Comparison of ENCODE assay signal across 8 cellular contexts in the genomic region with DNA sequence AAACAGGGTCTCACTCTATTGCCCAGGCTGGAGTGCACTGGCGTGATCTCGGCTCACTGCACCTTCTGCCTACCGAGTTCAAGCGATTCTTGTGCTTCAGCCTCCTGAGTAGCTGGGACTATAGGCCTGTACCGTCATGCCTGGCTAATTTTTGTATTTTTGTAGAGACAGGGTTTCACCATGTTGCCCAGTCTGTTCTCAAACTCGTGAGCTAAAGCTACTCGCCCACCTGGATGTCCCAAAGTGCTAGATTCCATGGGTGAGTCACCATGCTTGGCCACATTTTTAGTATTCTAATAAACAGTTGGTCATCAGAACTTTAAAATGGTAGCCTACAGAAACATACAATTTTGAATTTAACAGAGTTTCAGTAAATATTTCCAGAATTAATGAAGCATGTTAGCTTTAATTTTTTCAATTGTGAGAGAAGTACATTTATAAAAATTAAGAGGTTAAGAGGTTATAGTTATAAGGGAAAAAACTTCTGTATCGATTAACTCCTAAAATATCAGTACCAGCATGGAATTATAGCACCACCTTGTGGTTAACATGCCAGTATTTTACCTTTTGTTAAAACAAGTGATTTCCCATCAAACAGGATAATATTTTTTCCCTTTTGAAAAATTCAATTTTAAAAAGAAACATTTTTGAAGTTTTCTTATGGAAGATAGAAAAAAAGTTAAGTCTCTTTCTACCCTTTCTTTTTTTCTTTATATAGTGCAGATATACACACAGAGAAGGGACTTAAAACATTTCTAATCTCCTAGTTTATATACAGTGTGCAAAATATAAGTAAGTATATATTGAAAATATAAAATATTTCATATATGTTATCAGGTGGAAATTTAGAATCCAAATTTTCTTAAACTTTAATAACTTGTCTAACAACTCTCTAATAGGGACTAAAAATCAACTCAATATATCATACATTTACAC. TPM values are rescaled to one million over a fixed set of nuclear protein-coding genes. Genes with fewer than 3 reads are reported as not detected.
DNase-seq lines count a peak whose midpoint lies in the region; ATAC-seq and TF ChIP-seq lines count a peak whose summit lies in the region.

No MANE protein-coding gene starts in this region.

- TF ChIP-seq CTCF in activated CD8-positive, alpha-beta T cell treated with anti-CD3 and anti-CD28 coated beads for 36 hours (IDR thresholded peaks at IDR 0.05), result peak; percentile 82

- no peak overlapping the region for H3K27ac Mint-ChIP-seq in activated CD8-positive, alpha-beta T cell treated with anti-CD3 and anti-CD28 coated beads for 36 hours
- H3K27ac Mint-ChIP-seq in activated CD8-positive, alpha-beta T cell treated with anti-CD3 and anti-CD28 coated beads, Interleukin-2, amount 10 ng/mL, durations not matched to agents 7 days and 5 days, result no peak overlapping the region
- no peak overlapping the region for H3K27ac Mint-ChIP-seq in activated CD4-positive, alpha-beta memory T cell treated with anti-CD3 and anti-CD28 coated beads, Interleukin-2, amount 10 ng/mL, durations not matched to agents 7 days and 5 days
- H3K27ac Mint-ChIP-seq in activated naive CD4-positive, alpha-beta T cell treated with anti-CD3 and anti-CD28 coated beads, Interleukin-2, amount 50 U/mL, for 72 hours, result no peak overlapping the region

- intact Hi-C loops in activated CD8-positive, alpha-beta T cell treated with anti-CD3 and anti-CD28 coated beads for 36 hours (cut with micrococcal nuclease), result loop anchor here (5.0 kb wide), 1 partner anchor 97 kb away; no protein-coding TSS in a partner anchor

- DNase-seq in activated CD8-positive, alpha-beta T cell treated with anti-CD3 and anti-CD28 coated beads for 36 hours, result no peak
- DNase-seq in activated CD8-positive, alpha-beta T cell treated with anti-CD3 and anti-CD28 coated beads, Interleukin-2, amount 10 ng/mL, durations not matched to agents 7 days and 5 days, result no peak
- peak; percentile 24 for DNase-seq in KBM-7
- DNase-seq in amniotic epithelial cell (ENCODE audit: low read depth), result peak; percentile 38
- DNase-seq in left kidney (ENCODE audit: low read depth, low spot score), result peak; percentile 54
- no peak for DNase-seq in stimulated activated CD4-positive, alpha-beta T cell treated with anti-CD3 and anti-CD28 coated beads, Interleukin-12 subunit alpha, Interleukin-12 subunit beta, amount 100 ng/mL, for 4 hours
- no peak for DNase-seq in activated CD4-positive, alpha-beta memory T cell treated with anti-CD3 and anti-CD28 coated beads, Interleukin-2, amount 10 ng/mL, durations not matched to agents 7 days and 5 days
- no peak for DNase-seq in activated naive CD4-positive, alpha-beta T cell treated with anti-CD3 and anti-CD28 coated beads, Interleukin-2, amount 50 U/mL, for 72 hours (ENCODE audit: low spot score in 2 of 2)

- no peak for ATAC-seq in activated CD8-positive, alpha-beta T cell treated with anti-CD3 and anti-CD28 coated beads for 36 hours
- ATAC-seq in activated CD8-positive, alpha-beta T cell treated with anti-CD3 and anti-CD28 coated beads, Interleukin-2, amount 10 ng/mL, durations not matched to agents 7 days and 5 days, result no peak
- ATAC-seq in activated naive CD4-positive, alpha-beta T cell treated with anti-CD3 and anti-CD28 coated beads, Interleukin-2, amount 50 U/mL, for 72 hours, result no peak

- H3K36me3 Mint-ChIP-seq in activated CD8-positive, alpha-beta T cell treated with anti-CD3 and anti-CD28 coated beads for 36 hours (ENCODE audit: low read depth), result peaks cover 3% of the 10 kb centered on the region
- no peaks in the 10 kb centered on the region for H3K36me3 Mint-ChIP-seq in activated CD8-positive, alpha-beta T cell treated with anti-CD3 and anti-CD28 coated beads, Interleukin-2, amount 10 ng/mL, durations not matched to agents 7 days and 5 days (ENCODE audit: low read depth)
- H3K36me3 Mint-ChIP-seq in activated CD4-positive, alpha-beta memory T cell treated with anti-CD3 and anti-CD28 coated beads, Interleukin-2, amount 10 ng/mL, durations not matched to agents 7 days and 5 days (ENCODE audit: low read depth), result peaks cover 9% of the 10 kb centered on the region
- no peaks in the 10 kb centered on the region for H3K36me3 Mint-ChIP-seq in activated naive CD4-positive, alpha-beta T cell treated with anti-CD3 and anti-CD28 coated beads, Interleukin-2, amount 50 U/mL, for 72 hours

- no peaks in the 10 kb centered on the region for H3K4me1 Mint-ChIP-seq in activated CD8-positive, alpha-beta T cell treated with anti-CD3 and anti-CD28 coated beads for 36 hours (ENCODE audit: low read depth)
- H3K4me1 Mint-ChIP-seq in activated CD8-positive, alpha-beta T cell treated with anti-CD3 and anti-CD28 coated beads, Interleukin-2, amount 10 ng/mL, durations not matched to agents 7 days and 5 days (ENCODE audit: low read depth), result no peaks in the 10 kb centered on the region
- no peaks in the 10 kb centered on the region for H3K4me1 Mint-ChIP-seq in activated CD4-positive, alpha-beta memory T cell treated with anti-CD3 and anti-CD28 coated beads, Interleukin-2, amount 10 ng/mL, durations not matched to agents 7 days and 5 days

- CTCF ChIA-PET in activated CD8-positive, alpha-beta T cell treated with anti-CD3 and anti-CD28 coated beads for 36 hours (lab: Charles Lee), result interaction anchor here (0.6 to 1.8 kb wide), 10 partner anchors 8 to 165 kb away, joined by 3 to 7 read pairs (median 4); no protein-coding TSS in a partner anchor
- CTCF ChIA-PET in activated CD8-positive, alpha-beta T cell treated with anti-CD3 and anti-CD28 coated beads, Interleukin-2, amount 10 ng/mL, durations not matched to agents 7 days and 5 days (lab: Charles Lee), result interaction anchor here (0.6 to 2.5 kb wide), 8 partner anchors 9 to 100 kb away, joined by 3 to 20 read pairs (median 3); a partner anchor contains a TSS
- CTCF ChIA-PET in activated CD4-positive, alpha-beta memory T cell treated with anti-CD3 and anti-CD28 coated beads, Interleukin-2, amount 10 ng/mL, durations not matched to agents 7 days and 5 days (lab: Charles Lee), result interaction anchor here (0.6 to 1.6 kb wide), 5 partner anchors 9 to 123 kb away, joined by 3 to 11 read pairs (median 4); no protein-coding TSS in a partner anchor

- no peak overlapping the region for H3K4me3 Mint-ChIP-seq in activated CD8-positive, alpha-beta T cell treated with anti-CD3 and anti-CD28 coated beads for 36 hours
- H3K4me3 Mint-ChIP-seq in activated CD8-positive, alpha-beta T cell treated with anti-CD3 and anti-CD28 coated beads, Interleukin-2, amount 10 ng/mL, durations not matched to agents 7 days and 5 days, result no peak overlapping the region
- no peak overlapping the region for H3K4me3 Mint-ChIP-seq in activated CD4-positive, alpha-beta memory T cell treated with anti-CD3 and anti-CD28 coated beads, Interleukin-2, amount 10 ng/mL, durations not matched to agents 7 days and 5 days

- in situ Hi-C loops in KBM-7 (cut with MboI; ENCODE audit: low pct_unique_long_range_greater_than_20kb, low sequenced_read_pairs), result no loop called here

- no peaks in the 10 kb centered on the region for H3K27me3 Mint-ChIP-seq in activated CD8-positive, alpha-beta T cell treated with anti-CD3 and anti-CD28 coated beads for 36 hours
- H3K27me3 Mint-ChIP-seq in activated CD8-positive, alpha-beta T cell treated with anti-CD3 and anti-CD28 coated beads, Interleukin-2, amount 10 ng/mL, durations not matched to agents 7 days and 5 days (ENCODE audit: low read depth), result no peaks in the 10 kb centered on the region
- H3K27me3 Mint-ChIP-seq in activated CD4-positive, alpha-beta memory T cell treated with anti-CD3 and anti-CD28 coated beads, Interleukin-2, amount 10 ng/mL, durations not matched to agents 7 days and 5 days, result no peaks in the 10 kb centered on the region

- POLR2A ChIA-PET in activated CD8-positive, alpha-beta T cell treated with anti-CD3 and anti-CD28 coated beads for 36 hours (lab: Charles Lee), result no interaction called here
- POLR2A ChIA-PET in activated CD8-positive, alpha-beta T cell treated with anti-CD3 and anti-CD28 coated beads, Interleukin-2, amount 10 ng/mL, durations not matched to agents 7 days and 5 days (lab: Charles Lee), result no interaction called here
- POLR2A ChIA-PET in activated CD4-positive, alpha-beta memory T cell treated with anti-CD3 and anti-CD28 coated beads, Interleukin-2, amount 10 ng/mL, durations not matched to agents 7 days and 5 days (lab: Charles Lee), result no interaction called here

- H3K9me3 Mint-ChIP-seq in activated CD8-positive, alpha-beta T cell treated with anti-CD3 and anti-CD28 coated beads for 36 hours, result no peaks in the 10 kb centered on the region
- no peaks in the 10 kb centered on the region for H3K9me3 Mint-ChIP-seq in activated CD8-positive, alpha-beta T cell treated with anti-CD3 and anti-CD28 coated beads, Interleukin-2, amount 10 ng/mL, durations not matched to agents 7 days and 5 days (ENCODE audit: insufficient read depth)
- no peaks in the 10 kb centered on the region for H3K9me3 Mint-ChIP-seq in activated CD4-positive, alpha-beta memory T cell treated with anti-CD3 and anti-CD28 coated beads, Interleukin-2, amount 10 ng/mL, durations not matched to agents 7 days and 5 days
- H3K9me3 Mint-ChIP-seq in activated naive CD4-positive, alpha-beta T cell treated with anti-CD3 and anti-CD28 coated beads, Interleukin-2, amount 50 U/mL, for 72 hours, result no peaks in the 10 kb centered on the region

RNA-seq across cellular contexts. Expression of a gene that starts 35.4 kb away (rescaled TPM):
- 10 to 100 TPM; 29.3 to 30.2 TPM for total RNA-seq in activated CD8-positive, alpha-beta T cell treated with anti-CD3 and anti-CD28 coated beads for 36 hours
- total RNA-seq in activated CD8-positive, alpha-beta T cell treated with anti-CD3 and anti-CD28 coated beads, Interleukin-2, amount 10 ng/mL, durations not matched to agents 7 days and 5 days, result 10 to 100 TPM; 19.1 to 21.2 TPM
- 10 to 100 TPM; 25.1 to 26.9 TPM for total RNA-seq in activated CD4-positive, alpha-beta memory T cell treated with anti-CD3 and anti-CD28 coated beads, Interleukin-2, amount 10 ng/mL, durations not matched to agents 7 days and 5 days
- total RNA-seq in activated naive CD4-positive, alpha-beta T cell treated with anti-CD3 and anti-CD28 coated beads, Interleukin-2, amount 50 U/mL, for 72 hours, result 10 to 100 TPM; 23.1 to 39.0 TPM

RNA-seq across cellular contexts. Expression of a gene that starts 35.6 kb away (rescaled TPM):
- 10 to 100 TPM; 15.1 to 19.1 TPM for total RNA-seq in activated CD8-positive, alpha-beta T cell treated with anti-CD3 and anti-CD28 coated beads for 36 hours
- 10 to 100 TPM; 13.7 to 16.6 TPM for total RNA-seq in activated CD8-positive, alpha-beta T cell treated with anti-CD3 and anti-CD28 coated beads, Interleukin-2, amount 10 ng/mL, durations not matched to agents 7 days and 5 days
- total RNA-seq in activated CD4-positive, alpha-beta memory T cell treated with anti-CD3 and anti-CD28 coated beads, Interleukin-2, amount 10 ng/mL, durations not matched to agents 7 days and 5 days, result 10 to 100 TPM; 25.7 to 30.5 TPM
- total RNA-seq in activated naive CD4-positive, alpha-beta T cell treated with anti-CD3 and anti-CD28 coated beads, Interleukin-2, amount 50 U/mL, for 72 hours, result 10 to 100 TPM in 1 of 2 donors, 1 to 10 TPM in 1; 6.4 to 12.4 TPM

Comparison
In these comparisons a context has a peak if more than half of its experiments do, and no peak if none do; other contexts are left out.
1. DNase-seq: peak in KBM-7 (single experiment), amniotic epithelial cell (single experiment) and left kidney (single experiment); none in activated CD8-positive, alpha-beta T cell treated with anti-CD3 and anti-CD28 coated beads for 36 hours (single experiment), activated CD8-positive, alpha-beta T cell treated with anti-CD3 and anti-CD28 coated beads, Interleukin-2, amount 10 ng/mL, durations not matched to agents 7 days and 5 days (single experiment), stimulated activated CD4-positive, alpha-beta T cell treated with anti-CD3 and anti-CD28 coated beads, Interleukin-12 subunit alpha, Interleukin-12 subunit beta, amount 100 ng/mL, for 4 hours (single experiment), activated CD4-positive, alpha-beta memory T cell treated with anti-CD3 and anti-CD28 coated beads, Interleukin-2, amount 10 ng/mL, durations not matched to agents 7 days and 5 days (single experiment) and activated naive CD4-positive, alpha-beta T cell treated with anti-CD3 and anti-CD28 coated beads, Interleukin-2, amount 50 U/mL, for 72 hours (0 of 2).